In genomic region chr6:80638222-80639055, GRCh38 we compare ENCODE assay signal across 1 cellular context.
TF ChIP-seq lines count a peak whose summit lies in the region.

No MANE protein-coding gene starts in this region.

TF ChIP-seq in SK-N-SH treated with all-trans-retinoic acid at 6 μM for 48 hours, 23 proteins besides CTCF, POLR2A, EP300 and RAD21 (continued from another document):
- TF ChIP-seq PATZ1 (CRISPR knock-in tag; IDR thresholded peaks at IDR 0.05; ENCODE audit: borderline replicate concordance) (peak; percentile 95), CSDC2 (CRISPR knock-in tag; IDR thresholded peaks at IDR 0.05) (no peak), ZNF565 (CRISPR knock-in tag; conservative IDR thresholded peaks at IDR 0.05; ENCODE audit: low read depth) (no peak), ZFP3 (CRISPR knock-in tag; IDR thresholded peaks at IDR 0.05) (peak; percentile 68; the same call in 1 of the 2 replicates), ZNF8 (CRISPR knock-in tag; IDR thresholded peaks at IDR 0.05) (peak; percentile 63), ZNF70 (CRISPR knock-in tag; IDR thresholded peaks at IDR 0.05) (peak; percentile 68; the same call in 1 of the 2 replicates), OSR1 (CRISPR knock-in tag; IDR thresholded peaks at IDR 0.05) (no peak), ARNTL (CRISPR knock-in tag; IDR thresholded peaks at IDR 0.05; ENCODE audit: borderline replicate concordance, low read depth) (0 out of 2 replicates have a peak, but pooled peaks have one; percentile 32), BACH2 (CRISPR knock-in tag; IDR thresholded peaks at IDR 0.05; ENCODE audit: borderline replicate concordance) (no peak), GLIS3 (CRISPR knock-in tag; IDR thresholded peaks at IDR 0.05) (peak; percentile 94; the same call in 1 of the 2 replicates)
- TF ChIP-seq, protein P1, sequence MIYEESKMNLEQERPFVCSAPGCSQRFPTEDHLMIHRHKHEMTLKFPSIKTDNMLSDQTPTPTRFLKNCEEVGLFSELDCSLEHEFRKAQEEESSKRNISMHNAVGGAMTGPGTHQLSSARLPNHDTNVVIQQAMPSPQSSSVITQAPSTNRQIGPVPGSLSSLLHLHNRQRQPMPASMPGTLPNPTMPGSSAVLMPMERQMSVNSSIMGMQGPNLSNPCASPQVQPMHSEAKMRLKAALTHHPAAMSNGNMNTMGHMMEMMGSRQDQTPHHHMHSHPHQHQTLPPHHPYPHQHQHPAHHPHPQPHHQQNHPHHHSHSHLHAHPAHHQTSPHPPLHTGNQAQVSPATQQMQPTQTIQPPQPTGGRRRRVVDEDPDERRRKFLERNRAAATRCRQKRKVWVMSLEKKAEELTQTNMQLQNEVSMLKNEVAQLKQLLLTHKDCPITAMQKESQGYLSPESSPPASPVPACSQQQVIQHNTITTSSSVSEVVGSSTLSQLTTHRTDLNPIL (CRISPR knock-in tag; IDR thresholded peaks at IDR 0.05; ENCODE audit: low read depth) = peak; percentile 84
TF ChIP-seq in SK-N-SH treated with all-trans-retinoic acid at 6 μM for 48 hours: peak in this region for 14.
